ENCODE assay signal across 19 cellular contexts in genomic region chr6:29720863-29721262, GRCh38. TPM values are rescaled to one million over a fixed set of nuclear protein-coding genes. Genes with fewer than 3 reads are reported as not detected.
A peak's percentile ranks its signal among the peaks of the same experiment; 100 is the strongest.
DNase-seq lines count a peak whose midpoint lies in the region; ATAC-seq lines count a peak whose summit lies in the region.
"Had no signal": no experiment of that assay in that cellular context is flagged by ENCODE, and none has a peak within 500 bp of the region (broad histone marks: within the 10 kb centered on the region; RNA-seq: fewer than 3 reads in every experiment).

No MANE protein-coding gene starts in this region.

- no peaks in the 10 kb centered on the region for H3K9me3 Mint-ChIP-seq in stimulated activated effector memory CD8-positive, alpha-beta T cell treated with anti-CD3 and anti-CD28 coated beads, Interleukin-12 subunit alpha, Interleukin-12 subunit beta, amount 100 ng/mL, for 72 hours
- H3K9me3 Mint-ChIP-seq: activated B cell treated with CpG ODN at 0.5 μM for 24 hours; CD4-positive, alpha-beta memory T cell had no signal

- no peak overlapping the region for H3K4me3 ChIP-seq in H7 (ENCODE audit: insufficient read depth, low read depth, low read length)
- H3K4me3 ChIP-seq: stomach had no signal

- peaks cover 38% of the 10 kb centered on the region for H3K4me1 Mint-ChIP-seq in stimulated activated effector memory CD8-positive, alpha-beta T cell treated with anti-CD3 and anti-CD28 coated beads, Interleukin-12 subunit alpha, Interleukin-12 subunit beta, amount 100 ng/mL, for 72 hours

- H3K27ac Mint-ChIP-seq in stimulated activated effector memory CD8-positive, alpha-beta T cell treated with anti-CD3 and anti-CD28 coated beads, Interleukin-12 subunit alpha, Interleukin-12 subunit beta, amount 100 ng/mL, for 72 hours, result no peak overlapping the region

- H3K36me3 ChIP-seq in H7 (replicated peaks; ENCODE audit: control insufficient read depth, insufficient read depth, low read length), result no peaks in the 10 kb centered on the region

- peaks cover 42% of the 10 kb centered on the region for H3K27me3 ChIP-seq in H7 (ENCODE audit: control insufficient read depth, insufficient read depth, low read length)
- H3K27me3 ChIP-seq: stomach had no signal

- no peak for ATAC-seq in stimulated activated effector memory CD8-positive, alpha-beta T cell treated with anti-CD3 and anti-CD28 coated beads, Interleukin-12 subunit alpha, Interleukin-12 subunit beta, amount 100 ng/mL, for 72 hours
- ATAC-seq in activated CD4-positive, CD25-positive, alpha-beta regulatory T cell treated with anti-CD3 and anti-CD28 coated beads, Interleukin-2, amount 50 U/mL, for 24 hours, result no peak
- ATAC-seq: left cardiac atrium, T-helper 17 cell had no signal

- peak; percentile 36 for DNase-seq in activated T-cell treated with anti-CD3 and anti-CD28 coated beads, Interleukin-2, amount 50 U/mL, for 1 hour
- DNase-seq in activated T-cell treated with anti-CD3 and anti-CD28 coated beads for 4 hours (no peak), H7 (peak; percentile 56), SW480 (ENCODE audit: low spot score) (peak; percentile 24), NCI-H1417 treated with DMSO at 0.1 percent for 48 hours (lab: John Stamatoyannopoulos, UW) (no peak), occipital lobe (lab: John Stamatoyannopoulos, UW) (no peak)
- peak in 1 of 2 donors; percentile 47 for DNase-seq in stimulated activated effector memory CD8-positive, alpha-beta T cell treated with anti-CD3 and anti-CD28 coated beads, Interleukin-12 subunit alpha, Interleukin-12 subunit beta, amount 100 ng/mL, for 72 hours (ENCODE audit: low spot score in 2 of 2)
- DNase-seq: activated B cell treated with CpG ODN at 0.5 μM for 24 hours; activated CD8-positive, alpha-beta memory T cell treated with anti-CD3 and anti-CD28 coated beads, Interleukin-2, amount 50 U/mL, for 48 hours; activated naive CD4-positive, alpha-beta T cell treated with Interleukin-2 at 50 U/mL for 16 hours; left cardiac atrium; NCI-H1105 treated with DMSO at 0.1 percent for 48 hours; Right ventricle myocardium superior; stomach; T-helper 17 cell had no signal

- peaks cover 40% of the 10 kb centered on the region for H3K36me3 Mint-ChIP-seq in stimulated activated effector memory CD8-positive, alpha-beta T cell treated with anti-CD3 and anti-CD28 coated beads, Interleukin-12 subunit alpha, Interleukin-12 subunit beta, amount 100 ng/mL, for 72 hours

- H3K4me3 Mint-ChIP-seq in stimulated activated effector memory CD8-positive, alpha-beta T cell treated with anti-CD3 and anti-CD28 coated beads, Interleukin-12 subunit alpha, Interleukin-12 subunit beta, amount 100 ng/mL, for 72 hours, result peak overlapping the region; percentile 90

RNA-seq across cellular contexts. Expression of gene HLA-F, which starts 2.4 kb away (rescaled TPM):
- total RNA-seq in H7 (2014; rRNA removed; shearing (Covaris generic)), result 3.6 and 3.8 TPM in 2 replicates
- 1.4 TPM for total RNA-seq in occipital lobe

RNA-seq across cellular contexts. Expression of gene ZFP57, which starts 39.9 kb away (rescaled TPM):
- total RNA-seq in H7 (2014; rRNA removed; shearing (Covaris generic)), result 0.10 and 0.74 TPM in 2 replicates
- total RNA-seq in occipital lobe, result not detected
- total RNA-seq: CD4-positive, alpha-beta memory T cell; mononuclear cell; Right ventricle myocardium superior; stomach; urinary bladder had no signal

Comparison
In these comparisons a context has a peak if more than half of its experiments do, and no peak if none do; other contexts are left out.
1. DNase-seq: peak in activated T-cell treated with anti-CD3 and anti-CD28 coated beads, Interleukin-2, amount 50 U/mL, for 1 hour (single experiment), H7 (single experiment) and SW480 (single experiment); none in activated T-cell treated with anti-CD3 and anti-CD28 coated beads for 4 hours (single experiment), NCI-H1417 treated with DMSO at 0.1 percent for 48 hours (single experiment) and occipital lobe (single experiment).